1 cellular context compared by ENCODE assay signal in the genomic region with DNA sequence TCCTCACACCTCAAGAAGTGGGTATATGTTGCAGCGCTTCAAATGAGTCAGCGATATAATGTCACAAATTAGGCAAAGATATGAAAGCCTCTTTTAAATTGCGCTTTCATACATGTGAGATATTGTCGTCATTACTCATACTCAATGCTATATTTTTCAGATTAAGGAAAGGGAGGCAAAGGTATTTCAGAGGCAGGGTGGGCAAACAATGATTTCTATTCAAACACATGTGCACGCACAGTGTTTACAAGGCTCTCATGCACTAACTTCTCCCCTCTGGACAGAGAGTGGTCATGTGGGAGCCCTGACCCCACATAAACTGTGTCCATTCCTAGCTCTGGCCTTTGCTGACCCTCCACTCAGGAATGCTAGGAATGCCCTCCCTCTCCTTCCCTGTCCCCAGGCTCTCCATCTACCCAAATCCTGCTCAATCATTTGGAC.
TF ChIP-seq lines count a peak whose summit lies in the region.

No MANE protein-coding gene starts in this region.

TF ChIP-seq in HepG2, 621 proteins besides CTCF, POLR2A, EP300 and RAD21 (continued from another document and continues in another):
- no peak for TF ChIP-seq STAG1 (CRISPR knock-in tag; IDR thresholded peaks at IDR 0.05)
- TF ChIP-seq ZNF616 (CRISPR knock-in tag; IDR thresholded peaks at IDR 0.05; ENCODE audit: low read depth), result no peak
- TF ChIP-seq, protein P1, sequence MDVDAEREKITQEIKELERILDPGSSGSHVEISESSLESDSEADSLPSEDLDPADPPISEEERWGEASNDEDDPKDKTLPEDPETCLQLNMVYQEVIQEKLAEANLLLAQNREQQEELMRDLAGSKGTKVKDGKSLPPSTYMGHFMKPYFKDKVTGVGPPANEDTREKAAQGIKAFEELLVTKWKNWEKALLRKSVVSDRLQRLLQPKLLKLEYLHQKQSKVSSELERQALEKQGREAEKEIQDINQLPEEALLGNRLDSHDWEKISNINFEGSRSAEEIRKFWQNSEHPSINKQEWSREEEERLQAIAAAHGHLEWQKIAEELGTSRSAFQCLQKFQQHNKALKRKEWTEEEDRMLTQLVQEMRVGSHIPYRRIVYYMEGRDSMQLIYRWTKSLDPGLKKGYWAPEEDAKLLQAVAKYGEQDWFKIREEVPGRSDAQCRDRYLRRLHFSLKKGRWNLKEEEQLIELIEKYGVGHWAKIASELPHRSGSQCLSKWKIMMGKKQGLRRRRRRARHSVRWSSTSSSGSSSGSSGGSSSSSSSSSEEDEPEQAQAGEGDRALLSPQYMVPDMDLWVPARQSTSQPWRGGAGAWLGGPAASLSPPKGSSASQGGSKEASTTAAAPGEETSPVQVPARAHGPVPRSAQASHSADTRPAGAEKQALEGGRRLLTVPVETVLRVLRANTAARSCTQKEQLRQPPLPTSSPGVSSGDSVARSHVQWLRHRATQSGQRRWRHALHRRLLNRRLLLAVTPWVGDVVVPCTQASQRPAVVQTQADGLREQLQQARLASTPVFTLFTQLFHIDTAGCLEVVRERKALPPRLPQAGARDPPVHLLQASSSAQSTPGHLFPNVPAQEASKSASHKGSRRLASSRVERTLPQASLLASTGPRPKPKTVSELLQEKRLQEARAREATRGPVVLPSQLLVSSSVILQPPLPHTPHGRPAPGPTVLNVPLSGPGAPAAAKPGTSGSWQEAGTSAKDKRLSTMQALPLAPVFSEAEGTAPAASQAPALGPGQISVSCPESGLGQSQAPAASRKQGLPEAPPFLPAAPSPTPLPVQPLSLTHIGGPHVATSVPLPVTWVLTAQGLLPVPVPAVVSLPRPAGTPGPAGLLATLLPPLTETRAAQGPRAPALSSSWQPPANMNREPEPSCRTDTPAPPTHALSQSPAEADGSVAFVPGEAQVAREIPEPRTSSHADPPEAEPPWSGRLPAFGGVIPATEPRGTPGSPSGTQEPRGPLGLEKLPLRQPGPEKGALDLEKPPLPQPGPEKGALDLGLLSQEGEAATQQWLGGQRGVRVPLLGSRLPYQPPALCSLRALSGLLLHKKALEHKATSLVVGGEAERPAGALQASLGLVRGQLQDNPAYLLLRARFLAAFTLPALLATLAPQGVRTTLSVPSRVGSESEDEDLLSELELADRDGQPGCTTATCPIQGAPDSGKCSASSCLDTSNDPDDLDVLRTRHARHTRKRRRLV (CRISPR knock-in tag; IDR thresholded peaks at IDR 0.05), result no peak
- TF ChIP-seq HIVEP1 (CRISPR knock-in tag; IDR thresholded peaks at IDR 0.05), result no peak
- TF ChIP-seq, protein P2, sequence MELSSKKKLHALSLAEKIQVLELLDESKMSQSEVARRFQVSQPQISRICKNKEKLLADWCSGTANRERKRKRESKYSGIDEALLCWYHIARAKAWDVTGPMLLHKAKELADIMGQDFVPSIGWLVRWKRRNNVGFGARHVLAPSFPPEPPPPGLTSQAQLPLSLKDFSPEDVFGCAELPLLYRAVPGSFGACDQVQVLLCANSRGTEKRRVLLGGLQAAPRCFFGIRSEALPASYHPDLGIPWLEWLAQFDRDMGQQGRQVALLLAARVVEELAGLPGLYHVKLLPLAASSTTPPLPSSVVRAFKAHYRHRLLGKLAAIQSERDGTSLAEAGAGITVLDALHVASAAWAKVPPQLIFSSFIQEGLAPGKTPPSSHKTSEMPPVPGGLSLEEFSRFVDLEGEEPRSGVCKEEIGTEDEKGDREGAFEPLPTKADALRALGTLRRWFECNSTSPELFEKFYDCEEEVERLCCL (CRISPR knock-in tag; IDR thresholded peaks at IDR 0.05; ENCODE audit: borderline replicate concordance), result no peak
- TF ChIP-seq, protein P3, sequence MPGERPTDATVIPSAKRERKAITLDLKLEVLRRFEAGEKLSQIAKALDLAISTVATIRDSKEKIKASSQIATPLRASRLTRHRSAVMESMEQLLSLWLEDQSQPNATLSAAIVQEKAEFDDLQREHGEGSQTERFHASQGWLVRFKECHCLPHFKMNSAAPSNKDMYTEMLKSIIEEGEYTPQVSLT (CRISPR knock-in tag; IDR thresholded peaks at IDR 0.05; ENCODE audit: borderline replicate concordance, low read depth), result no peak
- TF ChIP-seq, protein P4, sequence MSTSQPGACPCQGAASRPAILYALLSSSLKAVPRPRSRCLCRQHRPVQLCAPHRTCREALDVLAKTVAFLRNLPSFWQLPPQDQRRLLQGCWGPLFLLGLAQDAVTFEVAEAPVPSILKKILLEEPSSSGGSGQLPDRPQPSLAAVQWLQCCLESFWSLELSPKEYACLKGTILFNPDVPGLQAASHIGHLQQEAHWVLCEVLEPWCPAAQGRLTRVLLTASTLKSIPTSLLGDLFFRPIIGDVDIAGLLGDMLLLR (CRISPR knock-in tag; IDR thresholded peaks at IDR 0.05), result no peak
- peak; percentile 29; the same call in 1 of the 2 replicates for TF ChIP-seq CBX5 (CRISPR knock-in tag; IDR thresholded peaks at IDR 0.05; ENCODE audit: borderline replicate concordance)
- TF ChIP-seq HOXA9 (CRISPR knock-in tag; IDR thresholded peaks at IDR 0.05; ENCODE audit: borderline replicate concordance), result no peak
- TF ChIP-seq HNRNPH1 (optimal IDR thresholded peaks at IDR 0.05; ENCODE audit: low read depth, low read length), result no peak
- TF ChIP-seq ZBTB1 (CRISPR knock-in tag; IDR thresholded peaks at IDR 0.05; ENCODE audit: borderline replicate concordance), result no peak
- TF ChIP-seq ZNF766 (CRISPR knock-in tag; IDR thresholded peaks at IDR 0.05; ENCODE audit: borderline replicate concordance), result no peak
- no peak for TF ChIP-seq XBP1 (CRISPR knock-in tag; IDR thresholded peaks at IDR 0.05)
- TF ChIP-seq ZNF180 (CRISPR knock-in tag; IDR thresholded peaks at IDR 0.05; ENCODE audit: borderline replicate concordance, low read depth), result no peak
- TF ChIP-seq, protein P5, sequence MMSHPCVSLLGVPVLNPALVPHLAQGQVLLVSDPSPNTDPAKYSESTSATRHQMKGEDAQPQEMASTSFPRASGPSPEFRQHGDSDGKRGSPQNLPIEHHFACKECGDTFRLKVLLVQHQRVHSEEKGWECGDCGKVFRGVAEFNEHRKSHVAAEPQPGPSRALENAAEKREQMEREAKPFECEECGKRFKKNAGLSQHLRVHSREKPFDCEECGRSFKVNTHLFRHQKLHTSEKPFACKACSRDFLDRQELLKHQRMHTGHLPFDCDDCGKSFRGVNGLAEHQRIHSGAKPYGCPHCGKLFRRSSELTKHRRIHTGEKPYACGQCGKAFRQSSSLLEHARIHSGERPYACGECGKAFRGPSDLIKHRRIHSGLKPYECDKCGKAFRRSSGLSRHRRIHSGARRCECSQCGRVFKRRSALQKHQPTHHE (CRISPR knock-in tag; IDR thresholded peaks at IDR 0.05; ENCODE audit: borderline replicate concordance), result no peak
- TF ChIP-seq SMYD3 (CRISPR knock-in tag; IDR thresholded peaks at IDR 0.05), result 0 out of 2 replicates have a peak, but pooled peaks have one; percentile 80
- TF ChIP-seq, protein P6, sequence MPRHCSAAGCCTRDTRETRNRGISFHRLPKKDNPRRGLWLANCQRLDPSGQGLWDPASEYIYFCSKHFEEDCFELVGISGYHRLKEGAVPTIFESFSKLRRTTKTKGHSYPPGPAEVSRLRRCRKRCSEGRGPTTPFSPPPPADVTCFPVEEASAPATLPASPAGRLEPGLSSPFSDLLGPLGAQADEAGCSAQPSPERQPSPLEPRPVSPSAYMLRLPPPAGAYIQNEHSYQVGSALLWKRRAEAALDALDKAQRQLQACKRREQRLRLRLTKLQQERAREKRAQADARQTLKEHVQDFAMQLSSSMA (CRISPR knock-in tag; IDR thresholded peaks at IDR 0.05), result no peak
- TF ChIP-seq HMG20B (CRISPR knock-in tag; conservative IDR thresholded peaks at IDR 0.05), result no peak
- TF ChIP-seq, protein P7, sequence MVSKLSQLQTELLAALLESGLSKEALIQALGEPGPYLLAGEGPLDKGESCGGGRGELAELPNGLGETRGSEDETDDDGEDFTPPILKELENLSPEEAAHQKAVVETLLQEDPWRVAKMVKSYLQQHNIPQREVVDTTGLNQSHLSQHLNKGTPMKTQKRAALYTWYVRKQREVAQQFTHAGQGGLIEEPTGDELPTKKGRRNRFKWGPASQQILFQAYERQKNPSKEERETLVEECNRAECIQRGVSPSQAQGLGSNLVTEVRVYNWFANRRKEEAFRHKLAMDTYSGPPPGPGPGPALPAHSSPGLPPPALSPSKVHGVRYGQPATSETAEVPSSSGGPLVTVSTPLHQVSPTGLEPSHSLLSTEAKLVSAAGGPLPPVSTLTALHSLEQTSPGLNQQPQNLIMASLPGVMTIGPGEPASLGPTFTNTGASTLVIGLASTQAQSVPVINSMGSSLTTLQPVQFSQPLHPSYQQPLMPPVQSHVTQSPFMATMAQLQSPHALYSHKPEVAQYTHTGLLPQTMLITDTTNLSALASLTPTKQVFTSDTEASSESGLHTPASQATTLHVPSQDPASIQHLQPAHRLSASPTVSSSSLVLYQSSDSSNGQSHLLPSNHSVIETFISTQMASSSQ (IDR thresholded peaks at IDR 0.05; ENCODE audit: low read depth), result no peak
- TF ChIP-seq, protein P7 (CRISPR knock-in tag; IDR thresholded peaks at IDR 0.05; ENCODE audit: borderline replicate concordance), result peak; percentile 58; the same call in 1 of the 2 replicates
- TF ChIP-seq ELF1 (CRISPR knock-in tag; IDR thresholded peaks at IDR 0.05), result no peak
- TF ChIP-seq HNRNPUL1 (IDR thresholded peaks at IDR 0.05; ENCODE audit: low read depth, low read length), result no peak
- TF ChIP-seq PPARG (CRISPR knock-in tag; conservative IDR thresholded peaks at IDR 0.05), result peak; percentile 84
- TF ChIP-seq SALL2 (CRISPR knock-in tag; IDR thresholded peaks at IDR 0.05), result no peak
- no peak for TF ChIP-seq ZNF674 (CRISPR knock-in tag; IDR thresholded peaks at IDR 0.05; ENCODE audit: low read depth)
- TF ChIP-seq, protein P8, sequence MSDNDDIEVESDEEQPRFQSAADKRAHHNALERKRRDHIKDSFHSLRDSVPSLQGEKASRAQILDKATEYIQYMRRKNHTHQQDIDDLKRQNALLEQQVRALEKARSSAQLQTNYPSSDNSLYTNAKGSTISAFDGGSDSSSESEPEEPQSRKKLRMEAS (IDR thresholded peaks at IDR 0.05), result peak; percentile 91
- 0 out of 2 replicates have a peak, but pooled peaks have one; percentile 57 for TF ChIP-seq ZNF138 (CRISPR knock-in tag; IDR thresholded peaks at IDR 0.05; ENCODE audit: low read depth)
- TF ChIP-seq, protein P9, sequence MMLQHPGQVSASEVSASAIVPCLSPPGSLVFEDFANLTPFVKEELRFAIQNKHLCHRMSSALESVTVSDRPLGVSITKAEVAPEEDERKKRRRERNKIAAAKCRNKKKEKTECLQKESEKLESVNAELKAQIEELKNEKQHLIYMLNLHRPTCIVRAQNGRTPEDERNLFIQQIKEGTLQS (CRISPR knock-in tag; IDR thresholded peaks at IDR 0.05), result peak; percentile 53; the same call in 1 of the 2 replicates
- TF ChIP-seq NFE2L2 (IDR thresholded peaks at IDR 0.05; ENCODE audit: low read length), result peak; percentile 52; the same call in 1 of the 2 replicates
- no peak for TF ChIP-seq ZNF572 (CRISPR knock-in tag; IDR thresholded peaks at IDR 0.05)
- no peak for TF ChIP-seq HNRNPLL (IDR thresholded peaks at IDR 0.05; ENCODE audit: low read depth, low read length, poor library complexity, severe bottlenecking)
- TF ChIP-seq, protein P10, sequence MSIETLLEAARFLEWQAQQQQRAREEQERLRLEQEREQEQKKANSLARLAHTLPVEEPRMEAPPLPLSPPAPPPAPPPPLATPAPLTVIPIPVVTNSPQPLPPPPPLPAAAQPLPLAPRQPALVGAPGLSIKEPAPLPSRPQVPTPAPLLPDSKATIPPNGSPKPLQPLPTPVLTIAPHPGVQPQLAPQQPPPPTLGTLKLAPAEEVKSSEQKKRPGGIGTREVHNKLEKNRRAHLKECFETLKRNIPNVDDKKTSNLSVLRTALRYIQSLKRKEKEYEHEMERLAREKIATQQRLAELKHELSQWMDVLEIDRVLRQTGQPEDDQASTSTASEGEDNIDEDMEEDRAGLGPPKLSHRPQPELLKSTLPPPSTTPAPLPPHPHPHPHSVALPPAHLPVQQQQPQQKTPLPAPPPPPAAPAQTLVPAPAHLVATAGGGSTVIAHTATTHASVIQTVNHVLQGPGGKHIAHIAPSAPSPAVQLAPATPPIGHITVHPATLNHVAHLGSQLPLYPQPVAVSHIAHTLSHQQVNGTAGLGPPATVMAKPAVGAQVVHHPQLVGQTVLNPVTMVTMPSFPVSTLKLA (IDR thresholded peaks at IDR 0.05), result peak; percentile 69
- peak; percentile 73; the same call in 1 of the 2 replicates for TF ChIP-seq KLF11 (CRISPR knock-in tag; IDR thresholded peaks at IDR 0.05)
- peak; percentile 57; the same call in 1 of the 2 replicates for TF ChIP-seq SPEN (CRISPR knock-in tag; IDR thresholded peaks at IDR 0.05; ENCODE audit: low read depth)
- TF ChIP-seq SRSF1 (optimal IDR thresholded peaks at IDR 0.05; ENCODE audit: low read depth, low read length), result no peak
- TF ChIP-seq TP53 (CRISPR knock-in tag; conservative IDR thresholded peaks at IDR 0.05), result no peak
- TF ChIP-seq, protein P11, sequence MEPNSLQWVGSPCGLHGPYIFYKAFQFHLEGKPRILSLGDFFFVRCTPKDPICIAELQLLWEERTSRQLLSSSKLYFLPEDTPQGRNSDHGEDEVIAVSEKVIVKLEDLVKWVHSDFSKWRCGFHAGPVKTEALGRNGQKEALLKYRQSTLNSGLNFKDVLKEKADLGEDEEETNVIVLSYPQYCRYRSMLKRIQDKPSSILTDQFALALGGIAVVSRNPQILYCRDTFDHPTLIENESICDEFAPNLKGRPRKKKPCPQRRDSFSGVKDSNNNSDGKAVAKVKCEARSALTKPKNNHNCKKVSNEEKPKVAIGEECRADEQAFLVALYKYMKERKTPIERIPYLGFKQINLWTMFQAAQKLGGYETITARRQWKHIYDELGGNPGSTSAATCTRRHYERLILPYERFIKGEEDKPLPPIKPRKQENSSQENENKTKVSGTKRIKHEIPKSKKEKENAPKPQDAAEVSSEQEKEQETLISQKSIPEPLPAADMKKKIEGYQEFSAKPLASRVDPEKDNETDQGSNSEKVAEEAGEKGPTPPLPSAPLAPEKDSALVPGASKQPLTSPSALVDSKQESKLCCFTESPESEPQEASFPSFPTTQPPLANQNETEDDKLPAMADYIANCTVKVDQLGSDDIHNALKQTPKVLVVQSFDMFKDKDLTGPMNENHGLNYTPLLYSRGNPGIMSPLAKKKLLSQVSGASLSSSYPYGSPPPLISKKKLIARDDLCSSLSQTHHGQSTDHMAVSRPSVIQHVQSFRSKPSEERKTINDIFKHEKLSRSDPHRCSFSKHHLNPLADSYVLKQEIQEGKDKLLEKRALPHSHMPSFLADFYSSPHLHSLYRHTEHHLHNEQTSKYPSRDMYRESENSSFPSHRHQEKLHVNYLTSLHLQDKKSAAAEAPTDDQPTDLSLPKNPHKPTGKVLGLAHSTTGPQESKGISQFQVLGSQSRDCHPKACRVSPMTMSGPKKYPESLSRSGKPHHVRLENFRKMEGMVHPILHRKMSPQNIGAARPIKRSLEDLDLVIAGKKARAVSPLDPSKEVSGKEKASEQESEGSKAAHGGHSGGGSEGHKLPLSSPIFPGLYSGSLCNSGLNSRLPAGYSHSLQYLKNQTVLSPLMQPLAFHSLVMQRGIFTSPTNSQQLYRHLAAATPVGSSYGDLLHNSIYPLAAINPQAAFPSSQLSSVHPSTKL (CRISPR knock-in tag; IDR thresholded peaks at IDR 0.05), result peak; percentile 95
- TF ChIP-seq PRPF4 (IDR thresholded peaks at IDR 0.05; ENCODE audit: low read depth, low read length, poor library complexity, severe bottlenecking), result no peak
